In genomic region chr1:181189691-181190361, GRCh38 we compare ENCODE assay signal across 8 cellular contexts.
DNase-seq lines count a peak whose midpoint lies in the region; ATAC-seq and TF ChIP-seq lines count a peak whose summit lies in the region.

No MANE protein-coding gene starts in this region.

- in situ Hi-C loops in Panc1 (cut with HindIII; ENCODE audit: low pct_unique_long_range_greater_than_20kb, low sequenced_read_pairs): no loop called here

- BruUV-seq in Panc1 (replicated peaks; lab: Mats Ljungman, UMichigan): no TSS peak

- H3K36me3 ChIP-seq in Panc1 (ENCODE audit: control insufficient read depth, insufficient read depth, low read length): no peaks in the 10 kb centered on the region

- TF ChIP-seq CTCF in Panc1 (IDR thresholded peaks at IDR 0.05): peak; percentile 100
- peak; percentile 97 for TF ChIP-seq CTCF in foreskin fibroblast (IDR thresholded peaks at IDR 0.05; ENCODE audit: low read depth, low read length)

- peaks cover 4% of the 10 kb centered on the region; the same call in 1 of the 2 replicates for H3K27me3 ChIP-seq in Panc1 (ENCODE audit: control insufficient read depth, insufficient read depth, low read length)

- ATAC-seq in Panc1: peak; percentile 94

- H3K27ac ChIP-seq in Panc1 (ENCODE audit: low read length): no peak overlapping the region

- H3K4me3 ChIP-seq in Panc1 (ENCODE audit: low read depth in 2 of 2, low read length in 2 of 2) (peak overlapping the region in 1 of 2 experiments; percentile 26; a peak in 1 of 4 replicates), foreskin fibroblast (ENCODE audit: low read depth in 1 of 2, low read length in 2 of 2) (peak overlapping the region; percentile 3 to 13)

- H3K4me1 ChIP-seq in Panc1 (ENCODE audit: control insufficient read depth, insufficient read depth, low read length): no peaks in the 10 kb centered on the region

- no peaks in the 10 kb centered on the region for H3K9me3 ChIP-seq in Panc1 (ENCODE audit: control insufficient read depth, insufficient read depth, low read depth, low read length)

- CTCF ChIA-PET in Panc1 (lab: Charles Lee): interaction anchor here (0.5 to 2.2 kb wide), 9 partner anchors 13 to 889 kb away, joined by 3 to 14 read pairs (median 4); no protein-coding TSS in a partner anchor

- POLR2A ChIA-PET in Panc1 (lab: Charles Lee): no interaction called here

- intact Hi-C loops in Panc1 (cut with micrococcal nuclease; ENCODE audit: unreplicated experiment): loop anchor here (1.0 kb wide), 1 partner anchor 233 kb away; no protein-coding TSS in a partner anchor

- peak; percentile 8 to 12 for DNase-seq in SHP77 (lab: John Stamatoyannopoulos, UW)
- DNase-seq in SHP77 treated with DMSO at 0.1 percent for 48 hours (lab: John Stamatoyannopoulos, UW): no peak
- peak; percentile 82 for DNase-seq in HK-2 (ENCODE audit: unreplicated experiment)
- DNase-seq in Panc1 (ENCODE audit: low read depth, low spot score): peak; percentile 17
- DNase-seq in activated T-helper 1 cell treated with anti-CD3 and anti-CD28 coated beads, Interleukin-2, amount 50 U/mL, for 16 hours (ENCODE audit: low read depth in 1 of 2, low spot score in 1 of 2): peak; percentile 64 to 67
- DNase-seq in foreskin fibroblast: peak; percentile 33 to 82
- DNase-seq in occipital lobe (lab: John Stamatoyannopoulos, UW): peak; percentile 47
- DNase-seq in superior temporal gyrus (ENCODE audit: extremely low spot score): peak; percentile 71
